9 cellular contexts compared by ENCODE assay signal in the genomic region with DNA sequence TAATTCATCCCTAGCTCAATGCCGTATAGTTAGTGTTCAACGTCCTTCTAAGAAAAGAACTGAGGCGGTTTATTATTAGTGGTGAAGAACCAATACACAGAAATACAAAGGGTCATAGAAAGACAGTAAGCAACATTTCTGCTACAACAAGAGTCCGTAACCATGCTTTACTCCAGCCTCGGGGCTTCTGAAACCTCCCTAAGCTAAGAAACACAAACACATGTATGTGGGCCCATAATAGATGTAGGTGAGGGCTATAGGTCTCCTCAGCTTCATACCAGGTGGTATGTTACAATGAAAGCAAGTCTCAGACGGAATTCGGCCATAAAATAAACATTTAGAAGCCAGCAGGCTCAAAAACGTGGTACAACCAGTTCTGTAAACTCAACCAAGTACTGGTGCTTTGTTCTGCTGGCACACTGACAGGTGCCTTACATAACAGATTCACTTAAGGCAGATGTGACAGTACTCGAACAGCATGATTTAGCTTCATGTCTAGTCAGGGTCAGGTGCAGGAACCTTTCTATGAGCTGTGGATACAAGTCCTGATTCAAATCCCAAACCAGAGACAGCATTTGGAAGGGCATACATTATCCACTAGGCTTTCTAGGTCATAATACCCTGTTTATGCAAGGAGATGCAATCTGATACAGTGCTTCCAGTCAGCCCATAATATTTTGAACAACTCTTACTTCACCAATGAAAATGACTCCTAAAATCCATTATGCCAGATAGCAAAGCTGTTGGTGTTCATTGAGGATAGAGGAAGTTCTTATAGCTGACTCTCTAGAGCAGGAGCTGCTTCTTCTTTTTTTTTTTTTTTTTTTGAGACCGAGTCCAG.
DNase-seq lines count a peak whose midpoint lies in the region; ATAC-seq, FAIRE-seq and TF ChIP-seq lines count a peak whose summit lies in the region.
"Had no signal": no experiment of that assay in that cellular context is flagged by ENCODE, and none has a peak within 500 bp of the region (broad histone marks: within the 10 kb centered on the region; RNA-seq: fewer than 3 reads in every experiment).

No MANE protein-coding gene starts in this region.

- no peak for FAIRE-seq in GM12878 (lab: Jason Lieb, UNC)

- no peaks in the 10 kb centered on the region for H4K20me1 ChIP-seq in GM12878 (ENCODE audit: control insufficient read depth, insufficient read depth)

- POLR2A ChIA-PET in GM12878 (lab: Charles Lee): interaction anchor here (0.9 to 19.0 kb wide), 8 partner anchors 16 to 89 kb away, joined by 4 to 445 read pairs (median 12); no protein-coding TSS in a partner anchor
- POLR2A ChIA-PET in RWPE1 (lab: Yijun Ruan, JAX; ENCODE audit: low non-redundant PET): no interaction called here

- in situ Hi-C loops in GM12878 (cut with MboI): no loop called here

- BruUV-seq in GM12878 (replicated peaks; lab: Mats Ljungman, UMichigan): no TSS peak

- no peak overlapping the region for H3K9ac ChIP-seq in GM12878 (ENCODE audit: control insufficient read depth, insufficient read depth, low read length)

- H3K4me3 ChIP-seq in GM12878: no peak overlapping the region

- no peaks in the 10 kb centered on the region for H3K27me3 Mint-ChIP-seq in stimulated activated naive CD8-positive, alpha-beta T cell treated with anti-CD3 and anti-CD28 coated beads, Interleukin-15, Interleukin-2, amounts not matched to agents 100 ng/mL and 50 ng/mL, for 24 hours
- H3K27me3 Mint-ChIP-seq in stimulated activated naive CD8-positive, alpha-beta T cell treated with anti-CD3 and anti-CD28 coated beads, Interleukin-15, amount 100 ng/mL, for 72 hours: no peaks in the 10 kb centered on the region
- H3K27me3 Mint-ChIP-seq: activated naive CD8-positive, alpha-beta T cell treated with anti-CD3 and anti-CD28 coated beads, Interleukin-2, amount 10 ng/mL, durations not matched to agents 7 days and 5 days had no signal

- no peak overlapping the region for H3K4me3 Mint-ChIP-seq in stimulated activated naive CD8-positive, alpha-beta T cell treated with anti-CD3 and anti-CD28 coated beads, Interleukin-15, Interleukin-2, amounts not matched to agents 100 ng/mL and 50 ng/mL, for 24 hours
- no peak overlapping the region for H3K4me3 Mint-ChIP-seq in stimulated activated naive CD8-positive, alpha-beta T cell treated with anti-CD3 and anti-CD28 coated beads, Interleukin-15, amount 100 ng/mL, for 72 hours
- H3K4me3 Mint-ChIP-seq: activated naive CD8-positive, alpha-beta T cell treated with anti-CD3 and anti-CD28 coated beads, Interleukin-2, amount 10 ng/mL, durations not matched to agents 7 days and 5 days had no signal

- peaks cover 66% of the 10 kb centered on the region for H3K4me1 Mint-ChIP-seq in stimulated activated naive CD8-positive, alpha-beta T cell treated with anti-CD3 and anti-CD28 coated beads, Interleukin-15, Interleukin-2, amounts not matched to agents 100 ng/mL and 50 ng/mL, for 24 hours (ENCODE audit: low read depth)
- peaks cover 65% of the 10 kb centered on the region for H3K4me1 Mint-ChIP-seq in stimulated activated naive CD8-positive, alpha-beta T cell treated with anti-CD3 and anti-CD28 coated beads, Interleukin-15, amount 100 ng/mL, for 72 hours

- intact Hi-C loops in GM12878 (cut with micrococcal nuclease; ENCODE audit: unreplicated experiment): loop anchor here (5.0 kb wide), 1 partner anchor 206 kb away; no protein-coding TSS in a partner anchor

- no peak for DNase-seq in stimulated activated naive CD8-positive, alpha-beta T cell treated with anti-CD3 and anti-CD28 coated beads, Interleukin-15, amount 100 ng/mL, for 72 hours
- no peak for DNase-seq in GM12878 (ENCODE audit: low read depth, low spot score)
- peak; percentile 10 for DNase-seq in midbrain (lab: John Stamatoyannopoulos, UW)
- DNase-seq in RWPE1 (ENCODE audit: low spot score): no peak
- no peak for DNase-seq in effector CD8-positive, alpha-beta T cell (lab: John Stamatoyannopoulos, UW)
- DNase-seq: activated naive CD8-positive, alpha-beta T cell treated with anti-CD3 and anti-CD28 coated beads, Interleukin-2, amount 10 ng/mL, durations not matched to agents 7 days and 5 days had no signal

- no peak for TF ChIP-seq EP300 in GM12878 (IDR thresholded peaks at IDR 0.05; ENCODE audit: borderline replicate concordance in 1 of 2, control insufficient read depth in 1 of 2, low read depth in 2 of 2, low read length in 2 of 2)

- SMC1A ChIA-PET in GM12878 (lab: Charles Lee; ENCODE audit: uncharacterized antibody, unreplicated experiment): interaction anchor here (0.6 to 10.7 kb wide), 14 partner anchors 15 to 369 kb away, joined by 3 to 411 read pairs (median 8); no protein-coding TSS in a partner anchor

- H3K36me3 ChIP-seq in GM12878 (ENCODE audit: control insufficient read depth in 2 of 2, insufficient read depth in 2 of 2, low read length in 1 of 2): no peaks in the 10 kb centered on the region; a peak in 2 of 4 replicates

- RAD21 ChIA-PET in GM12878 (lab: Charles Lee; ENCODE audit: unreplicated experiment): interaction anchor here (1.0 to 16.2 kb wide), 10 partner anchors 11 to 206 kb away, joined by 3 to 419 read pairs (median 40); no protein-coding TSS in a partner anchor

- CTCF ChIA-PET in GM12878 (lab: Yijun Ruan, JAX): interaction anchor here (0.7 to 8.3 kb wide), 11 partner anchors 10 to 162 kb away, joined by 3 to 166 read pairs (median 5); no protein-coding TSS in a partner anchor
- CTCF ChIA-PET in RWPE1 (lab: Yijun Ruan, JAX): interaction anchor here (0.7 kb wide), 2 partner anchors 60 to 303 kb away, joined by 3 read pairs; no protein-coding TSS in a partner anchor

- ATAC-seq in stimulated activated naive CD8-positive, alpha-beta T cell treated with anti-CD3 and anti-CD28 coated beads, Interleukin-15, amount 100 ng/mL, for 72 hours: no peak
- ATAC-seq in GM12878: no peak
- no peak for ATAC-seq in GM21447 (IDR thresholded peaks at IDR 0.05; ENCODE audit: unreplicated experiment)
- ATAC-seq in HG03108 (IDR thresholded peaks at IDR 0.05; ENCODE audit: unreplicated experiment): no peak

- H3K79me2 ChIP-seq in GM12878 (ENCODE audit: control insufficient read depth, insufficient read depth, low read length): peaks cover 4% of the 10 kb centered on the region

- peaks cover 4% of the 10 kb centered on the region for H3K9me3 Mint-ChIP-seq in stimulated activated naive CD8-positive, alpha-beta T cell treated with anti-CD3 and anti-CD28 coated beads, Interleukin-15, Interleukin-2, amounts not matched to agents 100 ng/mL and 50 ng/mL, for 24 hours
- peaks cover 4 to 5% of the 10 kb centered on the region in 2 donors for H3K9me3 Mint-ChIP-seq in stimulated activated naive CD8-positive, alpha-beta T cell treated with anti-CD3 and anti-CD28 coated beads, Interleukin-15, amount 100 ng/mL, for 72 hours

- H3K27me3 ChIP-seq in GM12878 (replicated peaks in 1 of 2; ENCODE audit: control insufficient read depth in 2 of 2, insufficient read depth in 2 of 2, low read length in 1 of 2): no peaks in the 10 kb centered on the region

- no peaks in the 10 kb centered on the region; the same call in 1 of the 3 replicates for H3K9me3 ChIP-seq in GM12878 (replicated peaks; ENCODE audit: control insufficient read depth, insufficient read depth, low read length)

- peak overlapping the region; percentile 27 for H3K27ac Mint-ChIP-seq in stimulated activated naive CD8-positive, alpha-beta T cell treated with anti-CD3 and anti-CD28 coated beads, Interleukin-15, Interleukin-2, amounts not matched to agents 100 ng/mL and 50 ng/mL, for 24 hours
- H3K27ac Mint-ChIP-seq in stimulated activated naive CD8-positive, alpha-beta T cell treated with anti-CD3 and anti-CD28 coated beads, Interleukin-15, amount 100 ng/mL, for 72 hours: peak overlapping the region in 1 of 2 donors; percentile 21
- H3K27ac Mint-ChIP-seq: activated naive CD8-positive, alpha-beta T cell treated with anti-CD3 and anti-CD28 coated beads, Interleukin-2, amount 10 ng/mL, durations not matched to agents 7 days and 5 days had no signal

- H3K36me3 Mint-ChIP-seq in stimulated activated naive CD8-positive, alpha-beta T cell treated with anti-CD3 and anti-CD28 coated beads, Interleukin-15, Interleukin-2, amounts not matched to agents 100 ng/mL and 50 ng/mL, for 24 hours (ENCODE audit: low read depth): no peaks in the 10 kb centered on the region

- H3K4me1 ChIP-seq in GM12878 (ENCODE audit: control insufficient read depth, insufficient read depth, low read length): peaks cover 44% of the 10 kb centered on the region

- peak overlapping the region; percentile 90 for H3K27ac ChIP-seq in GM12878 (ENCODE audit: control insufficient read depth, insufficient read depth)
- H3K27ac ChIP-seq in RWPE1: no peak overlapping the region

- TF ChIP-seq POLR2A in GM12878 (IDR thresholded peaks at IDR 0.05; ENCODE audit: low read depth, low read length): no peak

- 88% methylated on average over 9 of the region's 10 CpGs for WGBS in GM12878 (ENCODE audit: insufficient coverage, insufficient replicate concordance, low lambda C conversion rate, missing lambda C conversion rate)

- no peak overlapping the region for H2AFZ ChIP-seq in GM12878 (ENCODE audit: control insufficient read depth, low read depth, low read length)

- H3K4me2 ChIP-seq in GM12878 (ENCODE audit: control insufficient read depth, insufficient read depth): no peak overlapping the region

- TF ChIP-seq RAD21 in GM12878 (IDR thresholded peaks at IDR 0.05; ENCODE audit: insufficient read depth, low read depth, low read length): no peak

- TF ChIP-seq CTCF in GM12878 (IDR thresholded peaks at IDR 0.05 in 2 of 3, conservative IDR thresholded peaks at IDR 0.05 in 1 of 3; ENCODE audit: control insufficient read depth in 2 of 3, extremely low read depth in 1 of 3, insufficient read depth in 1 of 3, low read depth in 3 of 3, low read length in 3 of 3): no peak
- TF ChIP-seq CTCF in RWPE1 (conservative IDR thresholded peaks at IDR 0.05; ENCODE audit: low read depth): no peak

TF ChIP-seq in GM12878, 131 proteins besides CTCF, POLR2A, EP300 and RAD21 (continues in another document):
- TF ChIP-seq STAT3 (IDR thresholded peaks at IDR 0.05; ENCODE audit: low read depth, low read length) (no peak), EZH2 (IDR thresholded peaks at IDR 0.05; ENCODE audit: borderline replicate concordance, control insufficient read depth, low read depth, low read length) (no peak)
